Comparison of ENCODE assay signal across 8 cellular contexts in genomic region chr12:14885718-14886201, GRCh38. TPM values are rescaled to one million over a fixed set of nuclear protein-coding genes. Genes with fewer than 3 reads are reported as not detected.
DNase-seq lines count a peak whose midpoint lies in the region; ATAC-seq, FAIRE-seq and TF ChIP-seq lines count a peak whose summit lies in the region.
"Had no signal": no experiment of that assay in that cellular context is flagged by ENCODE, and none has a peak within 500 bp of the region (broad histone marks: within the 10 kb centered on the region; RNA-seq: fewer than 3 reads in every experiment).

MGP (minus strand) TSS chr12:14885854; CDS start chr12:14885791, 63 bp downstream.

- intact Hi-C loops in kidney (cut with DNase I) = no loop called here

- peaks cover 1% of the 10 kb centered on the region for H3K9me3 Mint-ChIP-seq in astrocyte (ENCODE audit: unreplicated experiment)
- H3K9me3 Mint-ChIP-seq: neural crest cell had no signal

- H3K27ac ChIP-seq in KMS-11 (no peak within 1 kb of the TSS; the same call in 1 of the 2 replicates), astrocyte (ENCODE audit: low read depth, low read length) (no peak within 1 kb of the TSS), kidney (ENCODE audit: low read depth in 2 of 2, low read length in 2 of 2) (peak within 1 kb of the TSS; percentile 74 to 88), suprapubic skin (peak within 1 kb of the TSS; percentile 81)

- H3K4me3 Mint-ChIP-seq in astrocyte (ENCODE audit: unreplicated experiment) = no peak within 1 kb of the TSS
- H3K4me3 Mint-ChIP-seq: neural crest cell had no signal

- H3K79me2 ChIP-seq in KMS-11 (ENCODE audit: insufficient read depth, low read depth) (no peaks in the 10 kb centered on the region), astrocyte (ENCODE audit: insufficient read depth, low read length) (no peaks in the 10 kb centered on the region)

- H3K4me2 ChIP-seq in KMS-11 = peak within 1 kb of the TSS; percentile 44
- peak within 1 kb of the TSS; percentile 69 for H3K4me2 ChIP-seq in astrocyte (ENCODE audit: low read length)

- H3K27ac Mint-ChIP-seq in astrocyte (ENCODE audit: unreplicated experiment) = no peak within 1 kb of the TSS

- no peak for ATAC-seq in GM18861 (IDR thresholded peaks at IDR 0.05; ENCODE audit: unreplicated experiment)
- no peak for ATAC-seq in HG02840 (IDR thresholded peaks at IDR 0.05; ENCODE audit: low FRiP score, unreplicated experiment)
- ATAC-seq in HG03196 (IDR thresholded peaks at IDR 0.05; ENCODE audit: unreplicated experiment) = no peak

- TF ChIP-seq CTCF in KMS-11 (conservative IDR thresholded peaks at IDR 0.05; ENCODE audit: low read depth, low read length) (no peak), astrocyte (IDR thresholded peaks at IDR 0.05; ENCODE audit: insufficient read depth, low read depth, low read length) (no peak), kidney (IDR thresholded peaks at IDR 0.05; ENCODE audit: borderline replicate concordance, extremely low read depth, insufficient read depth) (no peak), suprapubic skin (IDR thresholded peaks at IDR 0.05) (no peak)

- WGBS in suprapubic skin = 41% methylated on average over 6 of the region's 6 CpGs

- H3K4me1 Mint-ChIP-seq in astrocyte (ENCODE audit: low read depth, unreplicated experiment) = peaks cover 7% of the 10 kb centered on the region
- H3K4me1 Mint-ChIP-seq: neural crest cell had no signal

- TF ChIP-seq EP300 in suprapubic skin (IDR thresholded peaks at IDR 0.05) = no peak

- H3K9ac ChIP-seq in KMS-11 = no peak within 1 kb of the TSS
- H3K9ac ChIP-seq in astrocyte (ENCODE audit: low read length) = peak within 1 kb of the TSS; percentile 47
- H3K9ac ChIP-seq in kidney (ENCODE audit: low read length in 2 of 2) = peak within 1 kb of the TSS; percentile 79 to 92

- DNase-seq in astrocyte (ENCODE audit: low read depth) = peak; percentile 89
- no peak for DNase-seq in kidney
- DNase-seq in suprapubic skin (ENCODE audit: low spot score in 2 of 2) = peak in 1 of 2 donors; percentile 74

- H3K9me3 ChIP-seq in astrocyte (ENCODE audit: insufficient read depth, low read depth, low read length) (no peaks in the 10 kb centered on the region), kidney (ENCODE audit: control insufficient read depth in 1 of 2, low read length in 2 of 2) (no peaks in the 10 kb centered on the region), suprapubic skin (no peaks in the 10 kb centered on the region)

- no peaks in the 10 kb centered on the region for H3K36me3 ChIP-seq in KMS-11 (ENCODE audit: insufficient read depth)
- no peaks in the 10 kb centered on the region for H3K36me3 ChIP-seq in astrocyte (ENCODE audit: insufficient read depth, low read length)
- H3K36me3 ChIP-seq in kidney (ENCODE audit: control insufficient read depth in 1 of 2, insufficient read depth in 2 of 2, low read length in 2 of 2) = no peaks in the 10 kb centered on the region
- H3K36me3 ChIP-seq in suprapubic skin = no peaks in the 10 kb centered on the region

- peaks cover 2% of the 10 kb centered on the region for H3K27me3 Mint-ChIP-seq in astrocyte (ENCODE audit: low read depth, unreplicated experiment)

- no peaks in the 10 kb centered on the region for H3K36me3 Mint-ChIP-seq in astrocyte (ENCODE audit: low read depth, unreplicated experiment)

- H4K20me1 ChIP-seq in KMS-11 (ENCODE audit: insufficient read depth) (no peaks in the 10 kb centered on the region), astrocyte (ENCODE audit: insufficient read depth, low read length) (no peaks in the 10 kb centered on the region)

- peak; percentile 35 to 82 for TF ChIP-seq POLR2A in suprapubic skin (IDR thresholded peaks at IDR 0.05)

- H3K4me1 ChIP-seq in KMS-11 (ENCODE audit: low read depth, poor library complexity, severe bottlenecking) (peaks cover 27% of the 10 kb centered on the region), astrocyte (ENCODE audit: insufficient read depth, low read length) (peaks cover 4% of the 10 kb centered on the region), kidney (ENCODE audit: control insufficient read depth in 1 of 2, insufficient read depth in 1 of 2, low read depth in 1 of 2, low read length in 2 of 2) (peaks cover 0 to 11% of the 10 kb centered on the region in 2 donors), suprapubic skin (peaks cover 34% of the 10 kb centered on the region)

- H3K27me3 ChIP-seq in KMS-11 (ENCODE audit: insufficient read depth, low read depth) = no peaks in the 10 kb centered on the region
- H3K27me3 ChIP-seq in astrocyte (ENCODE audit: insufficient read depth, low read length) = no peaks in the 10 kb centered on the region
- no peaks in the 10 kb centered on the region for H3K27me3 ChIP-seq in suprapubic skin

- no peak within 1 kb of the TSS for H2AFZ ChIP-seq in KMS-11 (ENCODE audit: low read depth)
- H2AFZ ChIP-seq in astrocyte (ENCODE audit: low read depth, low read length) = no peak within 1 kb of the TSS

- FAIRE-seq in astrocyte (lab: Jason Lieb, UNC) = no peak
- no peak for FAIRE-seq in kidney (lab: Jason Lieb, UNC)

- H3K4me3 ChIP-seq in KMS-11 (IDR thresholded peaks at IDR 0.05; ENCODE audit: insufficient read depth, low read depth, low read length) = no peak within 1 kb of the TSS
- H3K4me3 ChIP-seq in astrocyte (ENCODE audit: insufficient read depth, low read depth, low read length) = peak within 1 kb of the TSS; percentile 31
- H3K4me3 ChIP-seq in kidney (ENCODE audit: low read length in 2 of 2) = peak within 1 kb of the TSS; percentile 67 to 88
- H3K4me3 ChIP-seq in suprapubic skin = peak within 1 kb of the TSS; percentile 40

RNA-seq across cellular contexts. Expression of gene MGP, which starts in this region (rescaled TPM):
- not detected in 2 replicates for total RNA-seq in astrocyte
- 811 TPM for total RNA-seq in kidney
- 745 TPM for polyA plus RNA-seq in kidney (ENCODE audit: insufficient read depth, low read depth, low replicate concordance)
- total RNA-seq in suprapubic skin = 100 to 1,000 TPM in 1 of 4 donors, 10 to 100 TPM in 3; 43.5 to 135 (median 58.3) TPM
- total RNA-seq: neural crest cell had no signal

Comparison
In these comparisons a context has a peak if more than half of its experiments do, and no peak if none do; other contexts are left out.
1. RNA of gene MGP (total RNA-seq): 811 TPM in kidney (single experiment) and 43.5 to 135 TPM in suprapubic skin; not detected in astrocyte; every median in the first group is over 10 times any median in the second.
2. Peak in DNase-seq, H3K4me3 ChIP-seq, H3K9ac ChIP-seq and H3K4me2 ChIP-seq in astrocyte; RNA of the gene not detected or under 1 TPM.
3. H3K27ac ChIP-seq: peak in kidney (2 of 2) and suprapubic skin (single experiment); none in KMS-11 (single experiment) and astrocyte (single experiment).